ENCODE assay signal across 8 cellular contexts in the genomic region with DNA sequence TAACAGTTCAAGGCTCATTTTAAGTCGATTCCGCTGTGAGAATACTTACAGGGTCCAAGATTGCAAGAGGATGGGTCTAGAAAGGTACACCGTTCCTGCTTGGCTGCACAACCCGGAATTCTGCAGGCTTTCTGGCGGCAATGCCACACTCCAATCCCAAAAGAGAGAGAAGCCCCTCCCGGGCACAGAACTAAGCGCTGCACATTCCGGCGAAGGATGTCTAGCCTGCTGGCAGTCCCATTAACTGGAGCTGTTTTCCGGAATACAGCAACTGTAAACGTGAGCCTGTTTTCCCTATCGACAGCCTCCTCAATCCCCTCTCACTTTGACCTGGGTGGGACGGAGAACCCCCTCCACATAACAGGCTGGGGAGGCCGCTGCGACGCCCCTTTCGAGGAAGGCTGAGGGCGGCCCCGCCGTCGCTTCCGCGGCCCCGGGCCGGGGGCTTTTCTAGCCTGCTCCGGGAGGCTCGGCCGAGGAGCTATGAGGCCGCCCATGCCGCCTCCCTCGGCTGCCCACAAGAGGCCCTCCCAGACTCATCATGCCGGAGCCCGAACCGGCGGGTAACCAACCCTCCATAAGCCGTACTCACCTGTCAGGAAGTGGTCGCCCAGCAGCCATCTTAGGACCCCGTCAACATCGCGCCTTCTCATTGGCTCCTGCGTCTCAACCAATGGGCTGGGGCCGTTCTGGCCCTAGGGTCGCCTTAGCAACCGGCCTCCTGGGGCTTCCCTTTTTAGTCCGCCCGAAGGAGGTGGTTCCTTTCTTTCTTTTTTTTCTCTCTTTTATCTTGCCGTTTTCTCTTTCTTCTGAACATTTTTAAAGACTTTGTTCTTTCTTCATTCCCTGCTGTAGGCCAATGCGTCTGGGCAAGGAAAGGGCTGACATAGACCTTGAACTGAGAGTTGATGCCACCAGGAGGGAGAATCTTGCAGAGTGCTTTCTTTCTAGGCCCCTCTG.
A peak's percentile ranks its signal among the peaks of the same experiment; 100 is the strongest.
DNase-seq lines count a peak whose midpoint lies in the region; ATAC-seq lines count a peak whose summit lies in the region.

A gene (minus strand): TSS at position 647 of the 960 bp plus-strand sequence. CDS start 5,909 bp downstream, outside the sequence.

- ATAC-seq in GM19023 (IDR thresholded peaks at IDR 0.05; ENCODE audit: unreplicated experiment): peak; percentile 100
- ATAC-seq in HG03280 (IDR thresholded peaks at IDR 0.05; ENCODE audit: unreplicated experiment): peak; percentile 100

- DNase-seq in AG08396 (ENCODE audit: low spot score) (peak; percentile 97), NCI-H345 treated with DMSO at 0.1 percent for 48 hours (lab: John Stamatoyannopoulos, UW; ENCODE audit: unreplicated experiment) (peak; percentile 74), iris pigment epithelial cell (ENCODE audit: low read depth) (peak; percentile 92)
- DNase-seq in activated CD4-positive, CD25-positive, alpha-beta regulatory T cell (lab: John Stamatoyannopoulos, UW): peak; percentile 83 to 91 (median 88)
- peak; percentile 96 for DNase-seq in central memory CD4-positive, alpha-beta T cell
- DNase-seq in stimulated activated CD4-positive, alpha-beta T cell treated with anti-CD3 and anti-CD28 coated beads, Interleukin-12 subunit alpha, Interleukin-12 subunit beta, amount 100 ng/mL, for 24 hours (ENCODE audit: low read depth in 2 of 2): peak; percentile 92 to 93

Comparison
In these comparisons a context has a peak if more than half of its experiments do, and no peak if none do; other contexts are left out.
1. Peak in every context shown above with its lines: DNase-seq and ATAC-seq.